Comparison of ENCODE assay signal across 16 cellular contexts in the genomic region with DNA sequence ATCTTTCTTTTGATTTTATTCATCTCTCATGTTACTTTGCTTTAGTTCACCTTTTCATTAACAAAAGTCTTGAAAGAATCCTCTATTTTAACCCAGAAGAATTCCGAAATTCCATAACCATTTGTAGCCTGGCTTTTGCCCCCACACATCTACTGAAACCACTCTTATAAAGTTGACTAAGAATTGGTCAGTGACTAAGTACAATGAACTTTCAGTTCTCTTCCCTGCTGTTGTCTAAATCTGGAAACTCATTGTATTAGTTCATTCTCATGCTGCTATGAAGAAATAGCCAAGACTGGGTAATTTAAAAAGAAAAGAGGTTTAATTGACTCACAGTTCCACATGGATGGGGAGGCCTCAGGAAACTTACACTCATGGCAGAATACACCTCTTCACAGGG.
DNase-seq lines count a peak whose midpoint lies in the region; ATAC-seq lines count a peak whose summit lies in the region.
"Had no signal": no experiment of that assay in that cellular context is flagged by ENCODE, and none has a peak within 500 bp of the region (broad histone marks: within the 10 kb centered on the region; RNA-seq: fewer than 3 reads in every experiment).

No MANE protein-coding gene starts in this region.

- ATAC-seq in HG02973 (IDR thresholded peaks at IDR 0.05; ENCODE audit: unreplicated experiment), result no peak
- ATAC-seq: stimulated activated effector memory CD8-positive, alpha-beta T cell treated with anti-CD3 and anti-CD28 coated beads, Interleukin-12 subunit alpha, Interleukin-12 subunit beta, amount 100 ng/mL, for 72 hours had no signal

- H3K36me3 ChIP-seq in adipocyte (ENCODE audit: control insufficient read depth, insufficient read depth, low read length, severe bottlenecking), result no peaks in the 10 kb centered on the region
- H3K36me3 ChIP-seq: BLaER1, esophagus squamous epithelium, vagina had no signal

- no peaks in the 10 kb centered on the region for H3K27me3 ChIP-seq in adipocyte (replicated peaks; ENCODE audit: control insufficient read depth, insufficient read depth, low read length)
- H3K27me3 ChIP-seq: BLaER1, esophagus squamous epithelium, vagina had no signal

- DNase-seq in AG20443 (ENCODE audit: low spot score) (peak; percentile 66), HCEC 1CT (peak; percentile 85), adipocyte (ENCODE audit: low read depth) (peak; percentile 55), foreskin melanocyte (peak; percentile 55), DMS114 treated with DMSO at 0.1 percent for 48 hours (lab: John Stamatoyannopoulos, UW; ENCODE audit: unreplicated experiment) (no peak), UCSD-AML1 (lab: John Stamatoyannopoulos, UW; ENCODE audit: unreplicated experiment) (no peak)
- no peak for DNase-seq in activated naive CD4-positive, alpha-beta T cell treated with Interleukin-2 at 50 U/mL for 16 hours
- DNase-seq: activated CD4-positive, alpha-beta T cell treated with anti-CD3 and anti-CD28 coated beads, Interleukin-2, amount 50 U/mL, for 48 hours; activated naive CD4-positive, alpha-beta T cell; esophagus squamous epithelium; NCI-H2171 treated with DMSO at 0.1 percent for 48 hours; stimulated activated CD4-positive, alpha-beta T cell treated with anti-CD3 and anti-CD28 coated beads, Interleukin-2, amount 100 ng/mL, for 48 hours had no signal

- no peak overlapping the region for H3K9ac ChIP-seq in adipocyte (ENCODE audit: low read length)
- H3K9ac ChIP-seq: BLaER1 had no signal

- H3K4me3 ChIP-seq in adipocyte (ENCODE audit: low read length), result no peak overlapping the region
- H3K4me3 ChIP-seq: BLaER1, esophagus squamous epithelium, vagina had no signal

- H3K9me3 ChIP-seq in adipocyte (ENCODE audit: control insufficient read depth, low read length), result no peaks in the 10 kb centered on the region
- H3K9me3 ChIP-seq: BLaER1, esophagus squamous epithelium, vagina had no signal

- peaks cover 6% of the 10 kb centered on the region for H3K4me1 ChIP-seq in adipocyte (ENCODE audit: control insufficient read depth, insufficient read depth, low read length)
- H3K4me1 ChIP-seq: BLaER1, esophagus squamous epithelium, vagina had no signal

Comparison
In these comparisons a context has a peak if more than half of its experiments do, and no peak if none do; other contexts are left out.
1. DNase-seq: peak in AG20443 (single experiment), HCEC 1CT (single experiment), adipocyte (single experiment) and foreskin melanocyte (single experiment); none in DMS114 treated with DMSO at 0.1 percent for 48 hours (single experiment), UCSD-AML1 (single experiment) and activated naive CD4-positive, alpha-beta T cell treated with Interleukin-2 at 50 U/mL for 16 hours (single experiment).